In genomic region chr6:136927313-136927712, GRCh38 we compare ENCODE assay signal across 10 cellular contexts. TPM values are rescaled to one million over a fixed set of nuclear protein-coding genes. Genes with fewer than 3 reads are reported as not detected.
A peak's percentile ranks its signal among the peaks of the same experiment; 100 is the strongest.
DNase-seq lines count a peak whose midpoint lies in the region; ATAC-seq, FAIRE-seq and TF ChIP-seq lines count a peak whose summit lies in the region.
"Had no signal": no experiment of that assay in that cellular context is flagged by ENCODE, and none has a peak within 500 bp of the region (broad histone marks: within the 10 kb centered on the region; RNA-seq: fewer than 3 reads in every experiment).

No MANE protein-coding gene starts in this region.

- no peak for FAIRE-seq in GM12891 (lab: Jason Lieb, UNC)

- H3K27ac ChIP-seq in OCI-LY1 (ENCODE audit: low read depth, low read length, poor library complexity, severe bottlenecking), result no peak overlapping the region
- no peak overlapping the region for H3K27ac ChIP-seq in spleen

- H3K9me2 ChIP-seq in OCI-LY1 (ENCODE audit: low read depth, low read length), result no peaks in the 10 kb centered on the region

- H3K4me1 ChIP-seq in OCI-LY1 (ENCODE audit: insufficient read depth, low read length, severe bottlenecking), result no peaks in the 10 kb centered on the region
- peaks cover 14 to 17% (median 16%) of the 10 kb centered on the region in 6 donors for H3K4me1 ChIP-seq in spleen

- no peaks in the 10 kb centered on the region for H3F3A ChIP-seq in OCI-LY1 (ENCODE audit: insufficient read depth, low read length)

- H3K79me2 ChIP-seq in OCI-LY1 (ENCODE audit: insufficient read depth, low read length), result no peaks in the 10 kb centered on the region

- 64 to 90% (median 82%) methylated on average over 2 to 3 of the region's 3 CpGs for WGBS in spleen, 5 donors
- 82 to 83% methylated on average over 3 of the region's 3 CpGs for WGBS in lower leg skin, 2 donors

- TF ChIP-seq POLR2A in GM12891 (IDR thresholded peaks at IDR 0.05; ENCODE audit: low read depth, low read length), result no peak
- no peak for TF ChIP-seq POLR2A in spleen (IDR thresholded peaks at IDR 0.05)
- no peak for TF ChIP-seq POLR2A in lower leg skin (IDR thresholded peaks at IDR 0.05)

- H3K4me3 ChIP-seq in OCI-LY1 (ENCODE audit: low read depth, low read length, poor library complexity, severe bottlenecking) (no peak overlapping the region), fibroblast of pulmonary artery (replicated peaks; ENCODE audit: low read depth, low read length) (no peak overlapping the region), spleen (no peak overlapping the region), lower leg skin (ENCODE audit: low read depth, poor library complexity, severe bottlenecking) (no peak overlapping the region)

- no peak overlapping the region for H3K4me2 ChIP-seq in OCI-LY1 (ENCODE audit: low read length)

- no peak overlapping the region for H3K9ac ChIP-seq in OCI-LY1 (ENCODE audit: low read length)

- H2AFZ ChIP-seq in OCI-LY1 (ENCODE audit: low read length), result no peak overlapping the region

- TF ChIP-seq CTCF in AG09319 (IDR thresholded peaks at IDR 0.05; ENCODE audit: low read depth, low read length), result peak; percentile 27
- TF ChIP-seq CTCF in OCI-LY1 (IDR thresholded peaks at IDR 0.05; ENCODE audit: low read length), result peak; percentile 33; the same call in 1 of the 2 replicates
- TF ChIP-seq CTCF in fibroblast of pulmonary artery (IDR thresholded peaks at IDR 0.05; ENCODE audit: low read length, missing control alignments), result peak; percentile 34
- TF ChIP-seq CTCF in spleen (IDR thresholded peaks at IDR 0.05 in 8 of 11, conservative IDR thresholded peaks at IDR 0.05 in 3 of 11), result peak in 5 of 11 experiments; percentile 14 to 28 (median 25)
- TF ChIP-seq CTCF in lower leg skin (IDR thresholded peaks at IDR 0.05), result no peak

- H3K27me3 ChIP-seq in OCI-LY1 (ENCODE audit: insufficient read depth, low read length) (no peaks in the 10 kb centered on the region), spleen (replicated peaks in 1 of 7) (peaks cover 0 to 47% (median 24%) of the 10 kb centered on the region in 7 donors)

- H3K36me3 ChIP-seq in OCI-LY1 (ENCODE audit: insufficient read depth, low read length) (no peaks in the 10 kb centered on the region), spleen (no peaks in the 10 kb centered on the region)

- intact Hi-C loops in spleen (cut with DNase I; ENCODE audit: low total_unique reads) (no loop called here), lower leg skin (cut with DNase I; ENCODE audit: low total_unique reads) (no loop called here)

- no peak for ATAC-seq in HG02885 (IDR thresholded peaks at IDR 0.05; ENCODE audit: poor library complexity, unreplicated experiment)

- H4K20me1 ChIP-seq in OCI-LY1 (ENCODE audit: insufficient read depth, low read length), result no peaks in the 10 kb centered on the region

- DNase-seq in AG09319 (ENCODE audit: extremely low read depth, low read depth) (no peak), GM12891 (ENCODE audit: insufficient read length, low spot score) (peak; percentile 14), fibroblast of pulmonary artery (ENCODE audit: low read depth) (peak; percentile 15), germinal center (ENCODE audit: low spot score) (no peak), spleen (no peak), lower leg skin (ENCODE audit: low spot score in 2 of 2) (no peak)
- DNase-seq: glutamatergic neuron had no signal

- H3K9me3 ChIP-seq in OCI-LY1 (ENCODE audit: low read length) (no peaks in the 10 kb centered on the region), spleen (no peaks in the 10 kb centered on the region)

TF ChIP-seq in GM12891, 5 proteins besides CTCF, POLR2A, EP300 and RAD21:
- TF ChIP-seq TAF1 (IDR thresholded peaks at IDR 0.05; ENCODE audit: low read depth, low read length) (no peak), POLR2AphosphoS5 (IDR thresholded peaks at IDR 0.05; ENCODE audit: low read depth, low read length) (no peak), POU2F2 (IDR thresholded peaks at IDR 0.05; ENCODE audit: low read depth, low read length) (no peak), SPI1 (IDR thresholded peaks at IDR 0.05; ENCODE audit: low read depth, low read length) (no peak), PAX5 (IDR thresholded peaks at IDR 0.05; ENCODE audit: insufficient read depth, low read length, severe bottlenecking) (no peak)

RNA-seq across cellular contexts. Expression of gene SLC35D3, which starts 5.2 kb away (rescaled TPM):
- not detected for polyA plus RNA-seq in GM12891 (2012; ENCODE audit: low read depth, missing spikeins)
- not detected for total RNA-seq in spleen
- polyA plus RNA-seq in spleen, result not detected
- under 1 TPM in 1 of 4 donors, not detected in 3; 0.10 TPM for total RNA-seq in lower leg skin
- total RNA-seq: T-helper 2 cell treated with Interferon-gamma antibody and Interleukin-4, amounts not matched to agents 100 ng/mL and 5 ng/mL, for 36 hours had no signal

Comparison
In these comparisons a context has a peak if more than half of its experiments do, and no peak if none do; other contexts are left out.
1. DNase-seq: peak in GM12891 (single experiment) and fibroblast of pulmonary artery (single experiment); none in AG09319 (single experiment), germinal center (single experiment), spleen (single experiment) and lower leg skin (0 of 2).
2. CTCF ChIP-seq: peak in AG09319 (single experiment), OCI-LY1 (single experiment) and fibroblast of pulmonary artery (single experiment); none in lower leg skin (0 of 3).